In the genomic region with DNA sequence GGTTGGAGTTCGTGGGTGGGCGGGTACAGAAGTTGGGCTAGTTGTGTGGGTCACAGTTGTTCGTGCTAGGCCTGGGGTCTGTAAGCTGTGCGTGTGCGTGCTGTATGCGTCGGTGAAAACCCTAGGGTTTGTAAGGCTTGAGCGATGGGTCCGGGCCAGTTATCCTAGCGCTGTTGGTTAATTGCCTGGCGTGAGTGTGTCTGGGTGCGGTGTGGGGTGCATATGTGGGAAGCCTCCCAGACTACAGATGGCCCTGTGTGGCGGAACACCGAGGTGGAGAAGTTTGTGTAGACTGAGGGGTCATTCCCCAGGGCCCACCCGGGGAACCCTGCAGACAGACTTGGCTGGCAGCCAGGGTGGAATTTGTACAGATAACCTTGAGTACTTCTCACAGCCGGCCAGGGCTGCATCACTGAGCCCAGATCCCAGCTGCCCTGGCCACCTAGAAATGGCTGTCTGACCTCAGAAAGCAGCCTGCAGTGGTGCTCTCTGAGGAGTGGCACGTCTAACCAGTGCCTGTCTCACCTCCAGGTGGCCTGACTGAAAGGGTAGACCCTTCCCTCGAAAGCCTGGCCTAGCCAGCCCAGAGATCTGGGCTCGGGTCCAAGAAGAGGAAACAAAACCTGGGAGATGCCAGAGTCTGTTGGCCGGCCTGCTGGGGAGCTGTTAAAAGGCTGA, we compare ENCODE assay signal across 1 cellular context.
A peak's percentile ranks its signal among the peaks of the same experiment; 100 is the strongest.
TF ChIP-seq lines count a peak whose summit lies in the region.

No MANE protein-coding gene starts in this region.

TF ChIP-seq in SK-N-SH, 30 proteins besides CTCF, POLR2A, EP300 and RAD21 (continued from another document):
- TF ChIP-seq SMC3 (IDR thresholded peaks at IDR 0.05; ENCODE audit: low read depth, low read length), result no peak
- TF ChIP-seq MXI1 (IDR thresholded peaks at IDR 0.05; ENCODE audit: low read depth, low read length), result peak; percentile 83
- no peak for TF ChIP-seq YY1 (IDR thresholded peaks at IDR 0.05; ENCODE audit: low read depth)
TF ChIP-seq in SK-N-SH: peak in this region for 5.
